ENCODE assay signal across 21 cellular contexts in genomic region chr2:11877764-11878163, GRCh38.
DNase-seq lines count a peak whose midpoint lies in the region; ATAC-seq, FAIRE-seq and TF ChIP-seq lines count a peak whose summit lies in the region.
"Had no signal": no experiment of that assay in that cellular context is flagged by ENCODE, and none has a peak within 500 bp of the region (broad histone marks: within the 10 kb centered on the region; RNA-seq: fewer than 3 reads in every experiment).

No MANE protein-coding gene starts in this region.

- peaks cover 0 to 11% (median 4%) of the 10 kb centered on the region in 4 donors for H3K4me1 Mint-ChIP-seq in naive thymus-derived CD8-positive, alpha-beta T cell
- H3K4me1 Mint-ChIP-seq: H9 had no signal

- TF ChIP-seq POLR2A in HepG2 (IDR thresholded peaks at IDR 0.05; ENCODE audit: insufficient read depth in 1 of 2, low read depth in 2 of 2, low read length in 2 of 2) (no peak), right lobe of liver (IDR thresholded peaks at IDR 0.05) (no peak), sigmoid colon (IDR thresholded peaks at IDR 0.05) (no peak), H54 (IDR thresholded peaks at IDR 0.05; ENCODE audit: low read depth, low read length) (no peak)

- no peaks in the 10 kb centered on the region for H4K20me1 ChIP-seq in HepG2 (ENCODE audit: insufficient read depth, low read length)

- no peaks in the 10 kb centered on the region for H3K36me3 ChIP-seq in HepG2 (replicated peaks in 1 of 2; ENCODE audit: control insufficient read depth in 1 of 2, insufficient read depth in 2 of 2, low read length in 2 of 2)
- H3K36me3 ChIP-seq in right lobe of liver: no peaks in the 10 kb centered on the region
- no peaks in the 10 kb centered on the region for H3K36me3 ChIP-seq in sigmoid colon

- H3K4me3 ChIP-seq in HepG2 (replicated peaks in 1 of 3; ENCODE audit: insufficient read depth in 1 of 3, low read depth in 2 of 3, low read length in 3 of 3) (no peak overlapping the region), right lobe of liver (no peak overlapping the region), sigmoid colon (no peak overlapping the region)

- H3K27me3 ChIP-seq in HepG2 (ENCODE audit: control insufficient read depth in 1 of 2, insufficient read depth in 2 of 2, low read length in 2 of 2) (peaks cover 0 to 12% of the 10 kb centered on the region in 2 experiments; a peak in 1 of 5 replicates), right lobe of liver (no peaks in the 10 kb centered on the region), sigmoid colon (no peaks in the 10 kb centered on the region)

- H3K9me3 Mint-ChIP-seq in naive thymus-derived CD8-positive, alpha-beta T cell: peaks cover 0 to 6% (median 0%) of the 10 kb centered on the region in 9 donors
- H3K9me3 Mint-ChIP-seq: IgD-negative memory B cell had no signal

- H2AFZ ChIP-seq in HepG2 (ENCODE audit: low read length): no peak overlapping the region

- in situ Hi-C loops in HepG2 (cut with HindIII; ENCODE audit: extremely low pct_ligation_motif_present, low pct_unique_long_range_greater_than_20kb): no loop called here

- FAIRE-seq in HepG2 (lab: Jason Lieb, UNC) (no peak), H54 (lab: Jason Lieb, UNC) (no peak)
- FAIRE-seq: A204.1, D721Med, G401.6, GM12892 had no signal

- POLR2A ChIA-PET in HepG2 (lab: Yijun Ruan, JAX): no interaction called here
- POLR2A ChIA-PET in naive thymus-derived CD8-positive, alpha-beta T cell (lab: Charles Lee): no interaction called here

- H3K4me3 Mint-ChIP-seq in naive thymus-derived CD8-positive, alpha-beta T cell: no peak overlapping the region
- H3K4me3 Mint-ChIP-seq: CD4-positive, alpha-beta T cell; H9 had no signal

- H3K9me3 ChIP-seq in HepG2 (ENCODE audit: low read length) (no peaks in the 10 kb centered on the region), right lobe of liver (no peaks in the 10 kb centered on the region), sigmoid colon (no peaks in the 10 kb centered on the region)
- H3K9me3 ChIP-seq: Caco-2 had no signal

- DNase-seq in HepG2 (ENCODE audit: low spot score) (no peak), right lobe of liver (no peak), RPMI8226 (peak; percentile 16), islet precursor cell (peak; percentile 42), sigmoid colon (peak; percentile 8), GM20000 (ENCODE audit: low spot score) (no peak), H54 (ENCODE audit: insufficient read length, low spot score) (no peak)
- no peak for DNase-seq in naive thymus-derived CD8-positive, alpha-beta T cell
- DNase-seq: AML-193; Caco-2; CD4-positive, alpha-beta T cell; GOT3; H9; KG1 had no signal

- peaks cover 0 to 4% (median 0%) of the 10 kb centered on the region in 5 donors for H3K27me3 Mint-ChIP-seq in naive thymus-derived CD8-positive, alpha-beta T cell
- H3K27me3 Mint-ChIP-seq: CD4-positive, alpha-beta T cell; IgD-negative memory B cell had no signal

- H3K36me3 Mint-ChIP-seq in naive thymus-derived CD8-positive, alpha-beta T cell: peaks cover 0 to 2% (median 0%) of the 10 kb centered on the region in 3 donors

- no peak for TF ChIP-seq RAD21 in HepG2 (CRISPR knock-in tag; IDR thresholded peaks at IDR 0.05)

- TF ChIP-seq CTCF in HepG2 (CRISPR knock-in tag; IDR thresholded peaks at IDR 0.05): no peak
- no peak for TF ChIP-seq CTCF in right lobe of liver (IDR thresholded peaks at IDR 0.05)
- no peak for TF ChIP-seq CTCF in sigmoid colon (IDR thresholded peaks at IDR 0.05)
- no peak for TF ChIP-seq CTCF in GM20000 (IDR thresholded peaks at IDR 0.05; ENCODE audit: extremely low read depth, missing control alignments)

- ATAC-seq in HepG2 (no peak), right lobe of liver (no peak)
- no peak for ATAC-seq in naive thymus-derived CD8-positive, alpha-beta T cell

- CTCF ChIA-PET in HepG2 (lab: Yijun Ruan, JAX; ENCODE audit: low intra/inter-chr PET ratio, low total read pairs): no interaction called here

- no peak overlapping the region for H3K27ac Mint-ChIP-seq in naive thymus-derived CD8-positive, alpha-beta T cell
- H3K27ac Mint-ChIP-seq: CD4-positive, alpha-beta T cell; H9; IgD-negative memory B cell had no signal

- H3K27ac ChIP-seq in HepG2 (ENCODE audit: extremely low read length, insufficient read depth, low read length) (no peak overlapping the region), right lobe of liver (no peak overlapping the region), sigmoid colon (no peak overlapping the region)
- H3K27ac ChIP-seq: C4-2B, HL-60 had no signal

- H3K4me1 ChIP-seq in HepG2 (ENCODE audit: insufficient read depth, low read length) (peaks cover 9% of the 10 kb centered on the region), right lobe of liver (peaks cover 0 to under 1% (median 0%) of the 10 kb centered on the region in 4 donors), sigmoid colon (peaks cover 0 to 12% (median 2%) of the 10 kb centered on the region in 4 donors)
- H3K4me1 ChIP-seq: Caco-2 had no signal

- BruUV-seq in HepG2 (replicated peaks; lab: Mats Ljungman, UMichigan): no TSS peak

- TF ChIP-seq EP300 in HepG2 (IDR thresholded peaks at IDR 0.05; ENCODE audit: low read depth in 2 of 2, low read length in 2 of 2) (no peak), HepG2 (CRISPR knock-in tag; IDR thresholded peaks at IDR 0.05; ENCODE audit: borderline replicate concordance) (no peak), sigmoid colon (IDR thresholded peaks at IDR 0.05) (no peak)

- WGBS in HepG2 (ENCODE audit: low lambda C conversion rate): 80% methylated on average over 3 of the region's 3 CpGs
- WGBS in right lobe of liver (ENCODE audit: insufficient coverage, low coverage, low lambda C conversion rate, missing lambda C conversion rate): 93% methylated on average over 2 of the region's 3 CpGs
- 91 to 93% methylated on average over 3 of the region's 3 CpGs for WGBS in sigmoid colon, 2 donors

- intact Hi-C loops in HepG2 (cut with micrococcal nuclease; ENCODE audit: unreplicated experiment) (no loop called here), right lobe of liver (cut with DNase I) (no loop called here), sigmoid colon (cut with DNase I) (no loop called here)

- no peaks in the 10 kb centered on the region for H3K79me2 ChIP-seq in HepG2 (ENCODE audit: insufficient read depth, low read length)

- no peak overlapping the region for H3K9ac ChIP-seq in HepG2 (ENCODE audit: insufficient read depth, low read depth, low read length)

- no peak overlapping the region for H3K4me2 ChIP-seq in HepG2 (ENCODE audit: low read depth, low read length)

TF ChIP-seq in HepG2, 621 proteins besides CTCF, POLR2A, EP300 and RAD21:
- TF ChIP-seq UBTF (CRISPR knock-in tag; IDR thresholded peaks at IDR 0.05): no peak
- TF ChIP-seq ZNF543 (CRISPR knock-in tag; IDR thresholded peaks at IDR 0.05): no peak
- peak; percentile 83 to 89 for TF ChIP-seq MAFK (conservative IDR thresholded peaks at IDR 0.05 in 1 of 2, IDR thresholded peaks at IDR 0.05 in 1 of 2; ENCODE audit: low read length in 2 of 2)
- TF ChIP-seq SRSF9 (IDR thresholded peaks at IDR 0.05; ENCODE audit: borderline replicate concordance, insufficient read depth, low read depth, low read length, poor library complexity, severe bottlenecking): no peak
- TF ChIP-seq ZFP37 (CRISPR knock-in tag; IDR thresholded peaks at IDR 0.05; ENCODE audit: borderline replicate concordance): no peak
- no peak for TF ChIP-seq SIX4 (CRISPR knock-in tag; IDR thresholded peaks at IDR 0.05)
- TF ChIP-seq ZNF790 (CRISPR knock-in tag; IDR thresholded peaks at IDR 0.05; ENCODE audit: borderline replicate concordance): no peak
- no peak for TF ChIP-seq ZNF12 (CRISPR knock-in tag; IDR thresholded peaks at IDR 0.05)
- peak; percentile 84 for TF ChIP-seq MAFF (IDR thresholded peaks at IDR 0.05; ENCODE audit: low read depth, low read length)
TF ChIP-seq in HepG2: peak in this region for 2.

Comparison
In these comparisons a context has a peak if more than half of its experiments do, and no peak if none do; other contexts are left out.
1. DNase-seq: peak in RPMI8226 (single experiment), islet precursor cell (single experiment) and sigmoid colon (single experiment); none in HepG2 (single experiment), right lobe of liver (0 of 3), GM20000 (single experiment), naive thymus-derived CD8-positive, alpha-beta T cell (0 of 10) and H54 (single experiment).